ENCODE assay signal across 8 cellular contexts in genomic region chr16:29266612-29267011, GRCh38.
DNase-seq lines count a peak whose midpoint lies in the region; ATAC-seq, FAIRE-seq and TF ChIP-seq lines count a peak whose summit lies in the region.
"Not testable (repeated sequence)": the region's sequence is repeated elsewhere in the genome, so short reads cannot be mapped to it uniquely, and the experiment has no call there.

No MANE protein-coding gene starts in this region.

- TF ChIP-seq RAD21 in A549 (conservative IDR thresholded peaks at IDR 0.05 in 1 of 2, IDR thresholded peaks at IDR 0.05 in 1 of 2); GM12878 (IDR thresholded peaks at IDR 0.05; ENCODE audit: insufficient read depth, low read depth, low read length); HepG2 (CRISPR knock-in tag; IDR thresholded peaks at IDR 0.05): not testable (repeated sequence)

- POLR2A ChIA-PET in A549 (lab: Yijun Ruan, JAX); GM12878 (lab: Charles Lee); HepG2 (lab: Yijun Ruan, JAX): not testable (repeated sequence)

- H3K9ac ChIP-seq in GM12878 (ENCODE audit: control insufficient read depth, insufficient read depth, low read length); HepG2 (ENCODE audit: insufficient read depth, low read depth, low read length): not testable (repeated sequence)

- CTCF ChIA-PET in A549 (lab: Yijun Ruan, JAX); GM12878 (lab: Yijun Ruan, JAX); HepG2 (lab: Yijun Ruan, JAX; ENCODE audit: low intra/inter-chr PET ratio, low total read pairs): not testable (repeated sequence)

- H2AFZ ChIP-seq in GM12878 (ENCODE audit: control insufficient read depth, low read depth, low read length); HepG2 (ENCODE audit: low read length): not testable (repeated sequence)

- peak overlapping the region; percentile 86 to 88 for H3K27ac ChIP-seq in A549
- H3K27ac ChIP-seq in GM12878 (ENCODE audit: control insufficient read depth, insufficient read depth); HepG2 (ENCODE audit: extremely low read length, insufficient read depth, low read length): not testable (repeated sequence)

- RAD21 ChIA-PET in GM12878 (lab: Charles Lee; ENCODE audit: unreplicated experiment): not testable (repeated sequence)

- 54% methylated on average over 6 of the region's 7 CpGs for WGBS in A549 (ENCODE audit: missing lambda C conversion rate)
- WGBS in GM12878 (ENCODE audit: insufficient coverage, insufficient replicate concordance, low lambda C conversion rate, missing lambda C conversion rate): 11% methylated on average over 7 of the region's 7 CpGs
- WGBS in HepG2 (ENCODE audit: low lambda C conversion rate): 71% methylated on average over 7 of the region's 7 CpGs

- in situ Hi-C loops in GM12878 (cut with MboI); HepG2 (cut with HindIII; ENCODE audit: extremely low pct_ligation_motif_present, low pct_unique_long_range_greater_than_20kb): not testable (repeated sequence)

- H4K20me1 ChIP-seq in GM12878 (ENCODE audit: control insufficient read depth, insufficient read depth); HepG2 (ENCODE audit: insufficient read depth, low read length): not testable (repeated sequence)

- DNase-seq in A549 (ENCODE audit: low read depth in 1 of 2, low spot score in 1 of 2) (peak in 1 of 2 experiments; percentile 64), GM04503 (ENCODE audit: low read depth) (peak; percentile 64), HK-2 (ENCODE audit: unreplicated experiment) (peak; percentile 31), fibroblast of mammary gland (ENCODE audit: low read depth) (peak; percentile 96), skeletal muscle cell (ENCODE audit: low read depth) (peak; percentile 59)
- DNase-seq in GM12878 (ENCODE audit: low read depth, low spot score); HepG2 (ENCODE audit: low spot score): not testable (repeated sequence)

- not testable (repeated sequence) for H3K36me3 ChIP-seq in GM12878 (ENCODE audit: control insufficient read depth in 2 of 2, insufficient read depth in 2 of 2, low read length in 1 of 2); HepG2 (replicated peaks in 1 of 2; ENCODE audit: control insufficient read depth in 1 of 2, insufficient read depth in 2 of 2, low read length in 2 of 2)

- not testable (repeated sequence) for BruUV-seq in GM12878 (replicated peaks; lab: Mats Ljungman, UMichigan); HepG2 (replicated peaks; lab: Mats Ljungman, UMichigan)

- ATAC-seq in A549, HepG2: not testable (repeated sequence)
- ATAC-seq in SK-N-SH treated with all-trans-retinoic acid at 6 μM for 48 hours (peak; percentile 2; the same call in 2 of the 3 replicates), GM12878 (peak; percentile 83)

- H3K9me3 ChIP-seq in A549; GM12878 (replicated peaks; ENCODE audit: control insufficient read depth, insufficient read depth, low read length); HepG2 (ENCODE audit: low read length): not testable (repeated sequence)

- not testable (repeated sequence) for TF ChIP-seq EP300 in A549 (IDR thresholded peaks at IDR 0.05); GM12878 (IDR thresholded peaks at IDR 0.05; ENCODE audit: borderline replicate concordance in 1 of 2, control insufficient read depth in 1 of 2, low read depth in 2 of 2, low read length in 2 of 2); HepG2 (IDR thresholded peaks at IDR 0.05; ENCODE audit: low read depth in 2 of 2, low read length in 2 of 2); HepG2 (CRISPR knock-in tag; IDR thresholded peaks at IDR 0.05; ENCODE audit: borderline replicate concordance)

- H3K4me1 ChIP-seq in A549: peaks cover 68% of the 10 kb centered on the region
- not testable (repeated sequence) for H3K4me1 ChIP-seq in GM12878 (ENCODE audit: control insufficient read depth, insufficient read depth, low read length)
- H3K4me1 ChIP-seq in HepG2 (ENCODE audit: insufficient read depth, low read length): peaks cover 68% of the 10 kb centered on the region

- H3K4me3 ChIP-seq in A549; GM12878; fibroblast of mammary gland (ENCODE audit: control insufficient read depth, low read depth, low read length); HepG2 (replicated peaks in 1 of 3; ENCODE audit: insufficient read depth in 1 of 3, low read depth in 2 of 3, low read length in 3 of 3); skeletal muscle cell (ENCODE audit: low read depth, low read length): not testable (repeated sequence)

- H3K79me2 ChIP-seq in GM12878 (ENCODE audit: control insufficient read depth, insufficient read depth, low read length); HepG2 (ENCODE audit: insufficient read depth, low read length): not testable (repeated sequence)

- not testable (repeated sequence) for FAIRE-seq in A549 (lab: Jason Lieb, UNC); GM12878 (lab: Jason Lieb, UNC); HepG2 (lab: Jason Lieb, UNC)

- peak overlapping the region; percentile 26; the same call in 1 of the 3 replicates for H3K4me2 ChIP-seq in A549
- H3K4me2 ChIP-seq in GM12878 (ENCODE audit: control insufficient read depth, insufficient read depth); HepG2 (ENCODE audit: low read depth, low read length): not testable (repeated sequence)

- SMC1A ChIA-PET in GM12878 (lab: Charles Lee; ENCODE audit: uncharacterized antibody, unreplicated experiment): not testable (repeated sequence)

- TF ChIP-seq CTCF in A549 (IDR thresholded peaks at IDR 0.05); GM12878 (IDR thresholded peaks at IDR 0.05 in 2 of 3, conservative IDR thresholded peaks at IDR 0.05 in 1 of 3; ENCODE audit: control insufficient read depth in 2 of 3, extremely low read depth in 1 of 3, insufficient read depth in 1 of 3, low read depth in 3 of 3, low read length in 3 of 3); fibroblast of mammary gland (conservative IDR thresholded peaks at IDR 0.05; ENCODE audit: control insufficient read depth, insufficient read depth, low read depth, low read length); HepG2 (CRISPR knock-in tag; IDR thresholded peaks at IDR 0.05): not testable (repeated sequence)

- intact Hi-C loops in GM12878 (cut with micrococcal nuclease; ENCODE audit: unreplicated experiment): not testable (repeated sequence)
- intact Hi-C loops in HepG2 (cut with micrococcal nuclease; ENCODE audit: unreplicated experiment): loop anchor here (10.0 kb wide), 1 partner anchor 48 kb away; no protein-coding TSS in a partner anchor

- not testable (repeated sequence) for H3K27me3 ChIP-seq in GM12878 (replicated peaks in 1 of 2; ENCODE audit: control insufficient read depth in 2 of 2, insufficient read depth in 2 of 2, low read length in 1 of 2); HepG2 (ENCODE audit: control insufficient read depth in 1 of 2, insufficient read depth in 2 of 2, low read length in 2 of 2)

- TF ChIP-seq POLR2A in A549 (IDR thresholded peaks at IDR 0.05; ENCODE audit: low read length); GM12878 (IDR thresholded peaks at IDR 0.05; ENCODE audit: low read depth, low read length); HepG2 (IDR thresholded peaks at IDR 0.05; ENCODE audit: insufficient read depth in 1 of 2, low read depth in 2 of 2, low read length in 2 of 2): not testable (repeated sequence)

TF ChIP-seq in A549, 52 proteins besides CTCF, POLR2A, EP300 and RAD21 (continues in another document):
- peak; percentile 89; the same call in 1 of the 2 replicates for TF ChIP-seq ATOH8 (CRISPR knock-in tag; IDR thresholded peaks at IDR 0.05; ENCODE audit: low read depth)

TF ChIP-seq in SK-N-SH treated with all-trans-retinoic acid at 6 μM for 48 hours, 23 proteins besides CTCF, POLR2A, EP300 and RAD21:
- TF ChIP-seq ZFP3 (CRISPR knock-in tag; IDR thresholded peaks at IDR 0.05) (peak; percentile 78; the same call in 1 of the 2 replicates), TOX (CRISPR knock-in tag; IDR thresholded peaks at IDR 0.05; ENCODE audit: borderline replicate concordance) (0 out of 2 replicates have a peak, but pooled peaks have one; percentile 36), ZC3H10 (CRISPR knock-in tag; IDR thresholded peaks at IDR 0.05) (peak; percentile 25; the same call in 1 of the 2 replicates), CSDC2 (CRISPR knock-in tag; IDR thresholded peaks at IDR 0.05) (peak; percentile 80; the same call in 1 of the 2 replicates)

TF ChIP-seq in GM12878, 131 proteins besides CTCF, POLR2A, EP300 and RAD21:
- TF ChIP-seq CREM (IDR thresholded peaks at IDR 0.05; ENCODE audit: low read depth) (peak; percentile 15; the same call in 1 of the 2 replicates), JUNB (IDR thresholded peaks at IDR 0.05) (peak; percentile 55), BCL11A (IDR thresholded peaks at IDR 0.05; ENCODE audit: low read depth, low read length) (0 out of 2 replicates have a peak, but pooled peaks have one; percentile 9), RUNX3 (IDR thresholded peaks at IDR 0.05; ENCODE audit: low read length) (peak; percentile 51), IRF4 (IDR thresholded peaks at IDR 0.05; ENCODE audit: low read depth, low read length) (peak; percentile 60; the same call in 1 of the 2 replicates), NR2F1 (conservative IDR thresholded peaks at IDR 0.05) (peak; percentile 48)

TF ChIP-seq in HepG2, 621 proteins besides CTCF, POLR2A, EP300 and RAD21:
- TF ChIP-seq FOSL2 (CRISPR knock-in tag; IDR thresholded peaks at IDR 0.05): peak; percentile 48; the same call in 1 of the 2 replicates
